In genomic region chr9:114210691-114211276, GRCh38 we compare ENCODE assay signal across 28 cellular contexts. TPM values are rescaled to one million over a fixed set of nuclear protein-coding genes. Genes with fewer than 3 reads are reported as not detected.
"Had no signal": no experiment of that assay in that cellular context is flagged by ENCODE, and none has a peak within 500 bp of the region (broad histone marks: within the 10 kb centered on the region; RNA-seq: fewer than 3 reads in every experiment).

No MANE protein-coding gene starts in this region.

- FAIRE-seq: endometrium, frontal cortex had no signal

- H3K79me2 ChIP-seq: parathyroid adenoma had no signal

- H3K4me1 Mint-ChIP-seq: immature natural killer cell; naive thymus-derived CD4-positive, alpha-beta T cell; stimulated activated memory B cell treated with anti-CD40 and anti-IgM and Interleukin-4, amounts not matched to agents 10 μg/mL and 1 μg/mL and 100 μg/mL, for 72 hours had no signal

- H3K27me3 ChIP-seq: colonic mucosa, neutrophil, right atrium auricular region, sigmoid colon, testis, tibial artery had no signal

- H3K36me3 Mint-ChIP-seq: immature natural killer cell; naive thymus-derived CD4-positive, alpha-beta T cell; stimulated activated memory B cell treated with anti-CD40 and anti-IgM and Interleukin-4, amounts not matched to agents 10 μg/mL and 1 μg/mL and 100 μg/mL, for 72 hours had no signal

- H3K9me3 Mint-ChIP-seq: dendritic cell treated with granulocyte-macrophage colony-stimulating factor and Interleukin-4, amounts not matched to agents 40 ng/mL and 50 ng/mL, for 4 days; immature natural killer cell; naive thymus-derived CD4-positive, alpha-beta T cell; nephron progenitor cell; stimulated activated memory B cell treated with anti-CD40 and anti-IgM and Interleukin-4, amounts not matched to agents 10 μg/mL and 1 μg/mL and 100 μg/mL, for 72 hours; type B pancreatic cell had no signal

- H3K4me3 ChIP-seq: colonic mucosa, right atrium auricular region, sigmoid colon, skin epidermis, spleen, testis, tibial artery had no signal

- H3K9ac ChIP-seq: parathyroid adenoma had no signal

- H3K4me3 Mint-ChIP-seq: dendritic cell treated with granulocyte-macrophage colony-stimulating factor and Interleukin-4, amounts not matched to agents 40 ng/mL and 50 ng/mL, for 4 days; immature natural killer cell; naive thymus-derived CD4-positive, alpha-beta T cell; nephron progenitor cell; stimulated activated memory B cell treated with anti-CD40 and anti-IgM and Interleukin-4, amounts not matched to agents 10 μg/mL and 1 μg/mL and 100 μg/mL, for 72 hours; type B pancreatic cell had no signal

- ATAC-seq: left colon; naive thymus-derived CD4-positive, alpha-beta T cell; stimulated activated memory B cell treated with anti-CD40 and anti-IgM and Interleukin-4, amounts not matched to agents 10 μg/mL and 1 μg/mL and 100 μg/mL, for 72 hours; stimulated activated naive CD8-positive, alpha-beta T cell treated with anti-CD3 and anti-CD28 coated beads, Interleukin-15, Interleukin-2, amounts not matched to agents 100 U/mL and 50 U/mL, for 24 hours had no signal

- H3K27me3 Mint-ChIP-seq: dendritic cell treated with granulocyte-macrophage colony-stimulating factor and Interleukin-4, amounts not matched to agents 40 ng/mL and 50 ng/mL, for 4 days; naive thymus-derived CD4-positive, alpha-beta T cell; progenitor cell of endocrine pancreas; type B pancreatic cell had no signal

- DNase-seq: central memory CD4-positive, alpha-beta T cell; colonic mucosa; effector memory CD4-positive, alpha-beta T cell; hypothalamus; immature natural killer cell; islet precursor cell; kidney glomerular epithelial cell; left colon; mesenchymal stem cell; midbrain; naive thymus-derived CD4-positive, alpha-beta T cell; nephron progenitor cell; sigmoid colon; spleen; stimulated activated CD4-positive, alpha-beta T cell treated with anti-CD3 and anti-CD28 coated beads, Interleukin-4, amount 100 ng/mL, for 4 hours; stimulated activated naive CD8-positive, alpha-beta T cell treated with anti-CD3 and anti-CD28 coated beads, Interleukin-15, Interleukin-2, amounts not matched to agents 100 U/mL and 50 U/mL, for 24 hours; testis; tibial artery had no signal

- H2AFZ ChIP-seq: parathyroid adenoma had no signal

- H3K36me3 ChIP-seq: colonic mucosa, neutrophil, right atrium auricular region, sigmoid colon, spleen, tibial artery had no signal

- H3K27ac Mint-ChIP-seq: dendritic cell treated with granulocyte-macrophage colony-stimulating factor and Interleukin-4, amounts not matched to agents 40 ng/mL and 50 ng/mL, for 4 days; immature natural killer cell; naive thymus-derived CD4-positive, alpha-beta T cell; progenitor cell of endocrine pancreas; stimulated activated memory B cell treated with anti-CD40 and anti-IgM and Interleukin-4, amounts not matched to agents 10 μg/mL and 1 μg/mL and 100 μg/mL, for 72 hours; type B pancreatic cell had no signal

- H3K9me3 ChIP-seq: colonic mucosa, neutrophil, right atrium auricular region, sigmoid colon, spleen, testis, tibial artery had no signal

- H3K4me1 ChIP-seq: colonic mucosa had no signal

- H3K27ac ChIP-seq: colonic mucosa, neutrophil, parathyroid adenoma, right atrium auricular region, sigmoid colon, skin epidermis, spleen, testis, tibial artery had no signal

RNA-seq across cellular contexts. Expression of gene COL27A1, which starts 55.4 kb away (rescaled TPM):
- polyA plus RNA-seq: immature natural killer cell; naive thymus-derived CD4-positive, alpha-beta T cell had no signal
